7 cellular contexts compared by ENCODE assay signal in genomic region chr5:136101884-136102283, GRCh38.
"Had no signal": no experiment of that assay in that cellular context is flagged by ENCODE, and none has a peak within 500 bp of the region (broad histone marks: within the 10 kb centered on the region; RNA-seq: fewer than 3 reads in every experiment).

No MANE protein-coding gene starts in this region.

- DNase-seq: GDM1, GF-D8 had no signal

- FAIRE-seq: G401.6, GM12891, GM12892, GM18507, GM19239 had no signal
